ENCODE assay signal across 12 cellular contexts in genomic region chr10:32333849-32334248, GRCh38. TPM values are rescaled to one million over a fixed set of nuclear protein-coding genes. Genes with fewer than 3 reads are reported as not detected.
A peak's percentile ranks its signal among the peaks of the same experiment; 100 is the strongest.
DNase-seq lines count a peak whose midpoint lies in the region; ATAC-seq and TF ChIP-seq lines count a peak whose summit lies in the region.
"Had no signal": no experiment of that assay in that cellular context is flagged by ENCODE, and none has a peak within 500 bp of the region (broad histone marks: within the 10 kb centered on the region; RNA-seq: fewer than 3 reads in every experiment).

No MANE protein-coding gene starts in this region.

- no peaks in the 10 kb centered on the region for H3K9me3 Mint-ChIP-seq in CD8-positive, alpha-beta T cell
- H3K9me3 Mint-ChIP-seq in activated CD4-positive, alpha-beta memory T cell treated with anti-CD3 and anti-CD28 coated beads, Interleukin-2, amount 10 ng/mL, durations not matched to agents 7 days and 5 days = no peaks in the 10 kb centered on the region

- no peaks in the 10 kb centered on the region for H3K9me3 ChIP-seq in CD8-positive, alpha-beta T cell (ENCODE audit: low read length)

- peak overlapping the region; percentile 35 for H3K4me3 Mint-ChIP-seq in CD8-positive, alpha-beta T cell
- peak overlapping the region; percentile 59 for H3K4me3 Mint-ChIP-seq in activated CD4-positive, alpha-beta memory T cell treated with anti-CD3 and anti-CD28 coated beads, Interleukin-2, amount 10 ng/mL, durations not matched to agents 7 days and 5 days

- peak overlapping the region; percentile 90 for H3K27ac Mint-ChIP-seq in CD8-positive, alpha-beta T cell
- H3K27ac Mint-ChIP-seq in activated CD4-positive, alpha-beta memory T cell treated with anti-CD3 and anti-CD28 coated beads, Interleukin-2, amount 10 ng/mL, durations not matched to agents 7 days and 5 days = peak overlapping the region; percentile 77

- peak overlapping the region; percentile 71 for H3K27ac ChIP-seq in 22Rv1
- H3K27ac ChIP-seq in CD8-positive, alpha-beta T cell (ENCODE audit: low read depth, low read length) = no peak overlapping the region
- no peak overlapping the region for H3K27ac ChIP-seq in substantia nigra (ENCODE audit: low read depth, low read length, poor library complexity, severe bottlenecking)
- H3K27ac ChIP-seq: brain microvascular endothelial cell, foreskin keratinocyte had no signal

- no peak overlapping the region for H3K4me3 ChIP-seq in CD8-positive, alpha-beta T cell (ENCODE audit: low read depth, low read length)

- no peak for TF ChIP-seq CTCF in 22Rv1 (IDR thresholded peaks at IDR 0.05)
- TF ChIP-seq CTCF in CD8-positive, alpha-beta T cell (IDR thresholded peaks at IDR 0.05) = no peak

- no peaks in the 10 kb centered on the region for H3K27me3 Mint-ChIP-seq in CD8-positive, alpha-beta T cell (ENCODE audit: low read depth)
- no peaks in the 10 kb centered on the region for H3K27me3 Mint-ChIP-seq in activated CD4-positive, alpha-beta memory T cell treated with anti-CD3 and anti-CD28 coated beads, Interleukin-2, amount 10 ng/mL, durations not matched to agents 7 days and 5 days

- no peak for DNase-seq in CD8-positive, alpha-beta T cell
- no peak for DNase-seq in activated CD4-positive, alpha-beta memory T cell treated with anti-CD3 and anti-CD28 coated beads, Interleukin-2, amount 10 ng/mL, durations not matched to agents 7 days and 5 days
- DNase-seq in left lobe of liver (ENCODE audit: low spot score) (no peak), foreskin melanocyte (no peak), 8988T (no peak), substantia nigra (lab: John Stamatoyannopoulos, UW) (no peak), AG08395 (ENCODE audit: low spot score) (no peak)
- DNase-seq: brain microvascular endothelial cell; C1 segment of cervical spinal cord; foreskin keratinocyte; stimulated activated CD4-positive, alpha-beta T cell treated with anti-CD3 and anti-CD28 coated beads, Interleukin-15, amount 100 ng/mL, for 24 hours had no signal

- CTCF ChIA-PET in CD8-positive, alpha-beta T cell (lab: Charles Lee) = interaction anchor here (0.8 to 2.0 kb wide), 3 partner anchors 11 to 263 kb away, joined by 3 to 6 read pairs (median 3); no protein-coding TSS in a partner anchor
- CTCF ChIA-PET in activated CD4-positive, alpha-beta memory T cell treated with anti-CD3 and anti-CD28 coated beads, Interleukin-2, amount 10 ng/mL, durations not matched to agents 7 days and 5 days (lab: Charles Lee) = interaction anchor here (1.1 to 2.5 kb wide), 2 partner anchors 11 to 12 kb away, joined by 3 to 11 read pairs; no protein-coding TSS in a partner anchor

- H3K4me1 ChIP-seq in CD8-positive, alpha-beta T cell (ENCODE audit: insufficient read depth, low read length) = peaks cover 94% of the 10 kb centered on the region

- H3K36me3 Mint-ChIP-seq in CD8-positive, alpha-beta T cell = peaks cover 39% of the 10 kb centered on the region
- peaks cover 49% of the 10 kb centered on the region for H3K36me3 Mint-ChIP-seq in activated CD4-positive, alpha-beta memory T cell treated with anti-CD3 and anti-CD28 coated beads, Interleukin-2, amount 10 ng/mL, durations not matched to agents 7 days and 5 days (ENCODE audit: low read depth)

- H3K4me1 Mint-ChIP-seq in CD8-positive, alpha-beta T cell (ENCODE audit: low read depth) = peaks cover 93% of the 10 kb centered on the region
- peaks cover 85% of the 10 kb centered on the region for H3K4me1 Mint-ChIP-seq in activated CD4-positive, alpha-beta memory T cell treated with anti-CD3 and anti-CD28 coated beads, Interleukin-2, amount 10 ng/mL, durations not matched to agents 7 days and 5 days

- H3K36me3 ChIP-seq in CD8-positive, alpha-beta T cell (ENCODE audit: insufficient read depth, low read length) = no peaks in the 10 kb centered on the region
- H3K36me3 ChIP-seq: brain microvascular endothelial cell had no signal

- no peak for ATAC-seq in CD8-positive, alpha-beta T cell
- peak; percentile 42 for ATAC-seq in left lobe of liver
- ATAC-seq: foreskin keratinocyte had no signal

- no peaks in the 10 kb centered on the region for H3K27me3 ChIP-seq in CD8-positive, alpha-beta T cell (ENCODE audit: insufficient read depth, low read length)
- H3K27me3 ChIP-seq: brain microvascular endothelial cell, foreskin keratinocyte had no signal

- POLR2A ChIA-PET in CD8-positive, alpha-beta T cell (lab: Charles Lee) = interaction anchor here (1.0 to 1.1 kb wide), 3 partner anchors 12 to 19 kb away, joined by 3 to 4 read pairs (median 3); no protein-coding TSS in a partner anchor
- POLR2A ChIA-PET in activated CD4-positive, alpha-beta memory T cell treated with anti-CD3 and anti-CD28 coated beads, Interleukin-2, amount 10 ng/mL, durations not matched to agents 7 days and 5 days (lab: Charles Lee) = interaction anchor here (0.7 to 2.0 kb wide), 8 partner anchors 10 to 112 kb away, joined by 3 to 7 read pairs (median 3); partner anchors contain the start of gene CCDC7

- intact Hi-C loops in CD8-positive, alpha-beta T cell (cut with DNase I, micrococcal nuclease) = loop anchor here in 1 of 2 experiments (10.0 kb wide), 1 partner anchor 469 kb away; no protein-coding TSS in a partner anchor

RNA-seq across cellular contexts. Expression of gene EPC1, which starts 13.1 kb away (rescaled TPM):
- total RNA-seq in CD8-positive, alpha-beta T cell = 100 to 1,000 TPM; 205 TPM
- 10 to 100 TPM; 41.6 to 43.0 TPM for total RNA-seq in activated CD4-positive, alpha-beta memory T cell treated with anti-CD3 and anti-CD28 coated beads, Interleukin-2, amount 10 ng/mL, durations not matched to agents 7 days and 5 days
- total RNA-seq in left lobe of liver = 9.6 TPM

Comparison
In these comparisons a context has a peak if more than half of its experiments do, and no peak if none do; other contexts are left out.
1. RNA of gene EPC1, which starts 13.1 kb away (total RNA-seq): 205 TPM in CD8-positive, alpha-beta T cell; 41.6 to 43.0 TPM in activated CD4-positive, alpha-beta memory T cell treated with anti-CD3 and anti-CD28 coated beads, Interleukin-2, amount 10 ng/mL, durations not matched to agents 7 days and 5 days and 9.6 TPM in left lobe of liver (single experiment); every median in the first group is over 4 times any median in the second.